Comparison of ENCODE assay signal across 1 cellular context in the genomic region with DNA sequence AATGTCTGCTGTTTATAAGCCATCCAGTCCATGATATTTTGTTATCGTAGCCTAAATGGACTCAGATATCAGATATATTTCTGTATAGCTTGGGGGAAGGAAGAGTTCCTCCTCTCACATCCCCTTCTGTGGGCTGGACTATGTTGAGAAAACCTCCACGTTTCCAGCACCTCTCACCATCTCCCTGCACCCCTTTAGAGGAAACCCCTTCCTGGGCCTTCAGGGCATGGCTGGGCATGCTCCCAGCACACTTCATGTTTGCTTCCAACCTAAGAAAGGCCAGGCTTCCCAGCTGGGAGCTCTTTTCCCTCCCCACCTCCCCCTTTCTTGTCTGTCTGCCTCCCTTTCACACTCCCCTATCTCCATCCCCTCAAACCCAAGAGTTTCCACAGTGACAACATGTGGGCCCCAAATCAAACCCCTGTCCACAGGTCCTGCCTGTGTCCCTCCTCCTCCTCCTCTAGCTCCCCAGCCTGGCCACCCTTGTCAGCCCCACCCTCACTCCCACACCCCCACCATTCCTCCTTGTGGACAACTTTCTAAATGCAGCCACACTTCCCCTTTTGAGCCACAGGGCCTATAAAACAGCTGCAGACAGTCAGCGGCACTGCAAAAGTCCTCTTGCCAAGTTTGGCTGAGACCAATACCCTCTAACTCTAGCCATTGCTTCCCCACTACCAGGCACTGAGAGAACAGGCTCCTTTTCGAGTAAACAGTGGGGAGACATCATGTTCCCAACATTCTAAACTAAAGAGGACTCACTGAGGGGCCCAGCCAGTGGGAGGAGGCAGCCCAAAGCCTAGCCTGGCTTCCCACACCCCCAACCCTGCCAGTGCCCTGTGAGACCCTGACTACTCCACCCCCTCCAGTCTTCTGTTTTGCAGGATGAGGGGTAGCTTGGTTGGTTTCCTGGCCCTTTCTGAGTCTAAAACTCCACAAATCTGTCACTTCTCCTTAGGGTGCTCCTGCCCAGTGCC.
TF ChIP-seq lines count a peak whose summit lies in the region.

No MANE protein-coding gene starts in this region.

TF ChIP-seq in HCT116, 20 proteins besides CTCF, POLR2A, EP300 and RAD21 (continued from another document):
- no peak for TF ChIP-seq EZH2 (IDR thresholded peaks at IDR 0.05)
- TF ChIP-seq, protein P1, sequence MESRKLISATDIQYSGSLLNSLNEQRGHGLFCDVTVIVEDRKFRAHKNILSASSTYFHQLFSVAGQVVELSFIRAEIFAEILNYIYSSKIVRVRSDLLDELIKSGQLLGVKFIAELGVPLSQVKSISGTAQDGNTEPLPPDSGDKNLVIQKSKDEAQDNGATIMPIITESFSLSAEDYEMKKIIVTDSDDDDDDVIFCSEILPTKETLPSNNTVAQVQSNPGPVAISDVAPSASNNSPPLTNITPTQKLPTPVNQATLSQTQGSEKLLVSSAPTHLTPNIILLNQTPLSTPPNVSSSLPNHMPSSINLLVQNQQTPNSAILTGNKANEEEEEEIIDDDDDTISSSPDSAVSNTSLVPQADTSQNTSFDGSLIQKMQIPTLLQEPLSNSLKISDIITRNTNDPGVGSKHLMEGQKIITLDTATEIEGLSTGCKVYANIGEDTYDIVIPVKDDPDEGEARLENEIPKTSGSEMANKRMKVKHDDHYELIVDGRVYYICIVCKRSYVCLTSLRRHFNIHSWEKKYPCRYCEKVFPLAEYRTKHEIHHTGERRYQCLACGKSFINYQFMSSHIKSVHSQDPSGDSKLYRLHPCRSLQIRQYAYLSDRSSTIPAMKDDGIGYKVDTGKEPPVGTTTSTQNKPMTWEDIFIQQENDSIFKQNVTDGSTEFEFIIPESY (IDR thresholded peaks at IDR 0.05; ENCODE audit: extremely low read depth, insufficient replicate concordance, low read length), result no peak
